In the genomic region with DNA sequence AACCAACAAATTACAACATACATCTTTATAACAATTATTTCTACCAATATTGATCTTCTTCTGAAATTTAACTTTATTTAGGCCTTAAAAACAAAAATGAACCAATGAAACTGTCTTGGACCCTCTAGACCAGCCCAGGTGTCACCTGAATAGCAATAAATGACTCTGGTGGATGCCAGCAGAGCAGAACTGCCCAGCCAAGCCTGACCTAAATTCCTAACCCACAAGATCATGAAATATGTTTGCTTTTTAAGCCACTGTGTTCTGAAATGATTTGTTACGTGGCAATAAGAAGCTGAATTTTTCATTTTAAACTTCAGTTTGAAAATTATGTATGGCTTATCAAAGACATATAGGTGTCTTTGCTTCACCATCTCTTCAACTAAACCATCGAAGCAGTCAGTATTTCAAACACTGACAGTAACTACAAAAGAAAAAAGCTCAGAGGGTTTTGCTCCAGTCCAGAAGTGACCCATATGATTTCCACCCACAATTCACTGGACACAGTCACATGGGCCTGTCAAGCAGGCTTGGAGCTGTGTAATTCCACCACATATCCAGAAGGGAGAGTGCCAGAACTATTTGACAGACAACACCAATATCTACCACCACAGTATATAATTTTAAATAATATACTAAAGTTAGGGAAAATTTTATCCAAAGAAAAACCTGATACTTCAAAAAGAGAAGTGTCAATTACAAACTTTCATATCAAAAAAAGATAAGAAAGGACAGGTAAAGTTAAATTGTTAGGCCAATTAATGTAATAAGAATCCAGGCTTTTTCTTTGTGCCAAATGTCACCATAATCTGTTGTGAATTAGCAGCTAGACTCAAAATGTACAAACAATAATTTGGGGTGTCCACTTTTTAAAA, we compare ENCODE assay signal across 8 cellular contexts.
DNase-seq lines count a peak whose midpoint lies in the region; ATAC-seq and TF ChIP-seq lines count a peak whose summit lies in the region.

No MANE protein-coding gene starts in this region.

- peak; percentile 81 for TF ChIP-seq CTCF in 22Rv1 (IDR thresholded peaks at IDR 0.05)
- TF ChIP-seq CTCF in GM10248 (IDR thresholded peaks at IDR 0.05; ENCODE audit: control extremely low read depth, extremely low read depth, low read depth, missing control alignments): peak; percentile 11
- peak; percentile 33 for TF ChIP-seq CTCF in lung (IDR thresholded peaks at IDR 0.05; ENCODE audit: control extremely low read depth, extremely low read depth)

- no peaks in the 10 kb centered on the region for H3K36me3 ChIP-seq in lung (ENCODE audit: control insufficient read depth in 2 of 2, insufficient read depth in 2 of 2, low read length in 2 of 2)

- CTCF ChIA-PET in GM10248 (lab: Yijun Ruan, JAX): interaction anchor here (0.9 to 4.1 kb wide), 9 partner anchors 8 to 365 kb away, joined by 3 to 21 read pairs (median 6); no protein-coding TSS in a partner anchor

- POLR2A ChIA-PET in GM10248 (lab: Yijun Ruan, JAX): no interaction called here

- WGBS in lung, 2 donors: 62 to 82% methylated on average over 2 of the region's 2 CpGs

- DNase-seq in GM10248 (ENCODE audit: extremely low spot score): no peak
- DNase-seq in NCI-H446 treated with DMSO at 0.1 percent for 48 hours (lab: John Stamatoyannopoulos, UW): peak; percentile 27
- peak; percentile 52 for DNase-seq in dedifferentiated amniotic fluid mesenchymal stem cell (ENCODE audit: extremely low spot score)
- no peak for DNase-seq in lung (ENCODE audit: low spot score)
- no peak for DNase-seq in T-helper 9 cell
- no peak for DNase-seq in SKM-1 (lab: John Stamatoyannopoulos, UW; ENCODE audit: unreplicated experiment)

- ATAC-seq in HG02852 (IDR thresholded peaks at IDR 0.05; ENCODE audit: unreplicated experiment) (peak; percentile 54), lung (ENCODE audit: insufficient read depth, low FRiP score) (peak; percentile 53)

- no peaks in the 10 kb centered on the region for H3K27me3 ChIP-seq in lung (ENCODE audit: control insufficient read depth, insufficient read depth)

- no peak overlapping the region for H3K4me3 ChIP-seq in lung

- H3K9me3 ChIP-seq in lung (ENCODE audit: control insufficient read depth in 2 of 2, insufficient read depth in 1 of 2, low read length in 1 of 2): no peaks in the 10 kb centered on the region

- H3K4me1 ChIP-seq in lung (ENCODE audit: control insufficient read depth in 2 of 2, insufficient read depth in 2 of 2, low read length in 2 of 2): peaks cover 3 to 8% of the 10 kb centered on the region in 2 donors

- H3K27ac ChIP-seq in 22Rv1: no peak overlapping the region
- H3K27ac ChIP-seq in lung (ENCODE audit: low read depth in 1 of 2, low read length in 1 of 2): no peak overlapping the region

Comparison
In these comparisons a context has a peak if more than half of its experiments do, and no peak if none do; other contexts are left out.
1. CTCF ChIP-seq: peak in every context shown above with its lines; median percentile 81 in 22Rv1; 33 in lung; 11 in GM10248.
2. DNase-seq: peak in NCI-H446 treated with DMSO at 0.1 percent for 48 hours (single experiment) and dedifferentiated amniotic fluid mesenchymal stem cell (single experiment); none in GM10248 (single experiment), lung (single experiment), T-helper 9 cell (single experiment) and SKM-1 (single experiment).